Comparison of ENCODE assay signal across 8 cellular contexts in the genomic region with DNA sequence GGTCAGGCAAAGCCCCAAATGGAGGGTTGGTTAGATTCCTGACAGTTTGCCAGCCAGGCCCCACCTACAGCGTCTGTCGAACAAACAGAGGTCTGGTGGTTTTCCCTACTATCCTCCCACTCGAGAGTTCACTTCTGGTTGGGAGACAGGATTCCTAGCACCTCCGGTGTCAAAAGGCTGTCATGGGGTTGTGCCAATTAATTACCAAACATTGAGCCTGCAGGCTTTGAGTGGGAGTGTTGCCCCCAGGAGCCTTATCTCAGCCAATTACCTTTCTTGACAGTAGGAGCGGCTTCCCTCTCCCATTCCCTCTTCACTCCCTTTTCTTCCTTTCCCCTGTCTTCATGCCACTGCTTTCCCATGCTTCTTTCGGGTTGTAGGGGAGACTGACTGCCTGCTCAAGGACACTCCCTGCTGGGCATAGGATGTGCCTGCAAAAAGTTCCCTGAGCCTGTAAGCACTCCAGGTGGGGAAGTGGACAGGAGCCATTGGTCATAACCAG. TPM values are rescaled to one million over a fixed set of nuclear protein-coding genes. Genes with fewer than 3 reads are reported as not detected.
DNase-seq lines count a peak whose midpoint lies in the region; TF ChIP-seq lines count a peak whose summit lies in the region.

No MANE protein-coding gene starts in this region.

- no peaks in the 10 kb centered on the region for H3K36me3 ChIP-seq in breast epithelium

- DNase-seq in D341Med (ENCODE audit: low spot score) (peak; percentile 72), breast epithelium (ENCODE audit: low spot score in 2 of 2) (no peak), mesothelial cell of epicardium (ENCODE audit: low spot score in 2 of 2, unreplicated experiment in 2 of 2) (no peak), SK-N-DZ (ENCODE audit: low spot score) (no peak), NCI-H1694 treated with DMSO at 0.1 percent for 48 hours (lab: John Stamatoyannopoulos, UW) (no peak), ureter (ENCODE audit: low spot score) (no peak), NCI-H128 (lab: John Stamatoyannopoulos, UW; ENCODE audit: unreplicated experiment) (no peak)

- H3K36me3 Mint-ChIP-seq in mesothelial cell of epicardium = peaks cover 20% of the 10 kb centered on the region

- peak overlapping the region; percentile 55 to 56 for H3K27ac ChIP-seq in breast epithelium

- no peak for TF ChIP-seq POLR2A in breast epithelium (IDR thresholded peaks at IDR 0.05)

- TF ChIP-seq EP300 in Ishikawa (IDR thresholded peaks at IDR 0.05; ENCODE audit: borderline replicate concordance) = no peak

- intact Hi-C loops in breast epithelium (cut with DNase I; ENCODE audit: low total_unique reads) = no loop called here

- no peaks in the 10 kb centered on the region for H3K9me3 ChIP-seq in breast epithelium

- H3K4me1 ChIP-seq in breast epithelium = peaks cover 5 to 30% of the 10 kb centered on the region in 2 donors

- H3K27me3 Mint-ChIP-seq in mesothelial cell of epicardium (ENCODE audit: low read depth) = no peaks in the 10 kb centered on the region

- H3K4me3 Mint-ChIP-seq in mesothelial cell of epicardium = no peak overlapping the region

- TF ChIP-seq CTCF in breast epithelium (IDR thresholded peaks at IDR 0.05) (peak in 2 of 3 donors; percentile 22 to 28), mesothelial cell of epicardium (IDR thresholded peaks at IDR 0.05; ENCODE audit: unreplicated experiment) (no peak)

- TF ChIP-seq RAD21 in Ishikawa (IDR thresholded peaks at IDR 0.05; ENCODE audit: low read depth) = peak; percentile 44

- H3K27ac Mint-ChIP-seq in mesothelial cell of epicardium = peak overlapping the region; percentile 13

- no peaks in the 10 kb centered on the region for H3K4me1 Mint-ChIP-seq in mesothelial cell of epicardium

- no peak overlapping the region for H3K4me3 ChIP-seq in breast epithelium

- no peaks in the 10 kb centered on the region for H3K9me3 Mint-ChIP-seq in mesothelial cell of epicardium

- H3K27me3 ChIP-seq in breast epithelium = no peaks in the 10 kb centered on the region

TF ChIP-seq in Ishikawa, 13 proteins besides CTCF, POLR2A, EP300 and RAD21:
- TF ChIP-seq YY1 (IDR thresholded peaks at IDR 0.05; ENCODE audit: low read depth) (no peak), TEAD4 (IDR thresholded peaks at IDR 0.05) (no peak), TAF1 (IDR thresholded peaks at IDR 0.05; ENCODE audit: low read depth) (no peak), FOXM1 (IDR thresholded peaks at IDR 0.05; ENCODE audit: borderline replicate concordance, low read depth) (no peak), EGR1 (IDR thresholded peaks at IDR 0.05) (no peak), ZBTB7A (IDR thresholded peaks at IDR 0.05; ENCODE audit: low read depth) (no peak), CEBPB (IDR thresholded peaks at IDR 0.05) (no peak), CREB1 (IDR thresholded peaks at IDR 0.05; ENCODE audit: low read depth) (no peak), TCF12 (IDR thresholded peaks at IDR 0.05; ENCODE audit: low read depth) (no peak)
- TF ChIP-seq, protein P1, sequence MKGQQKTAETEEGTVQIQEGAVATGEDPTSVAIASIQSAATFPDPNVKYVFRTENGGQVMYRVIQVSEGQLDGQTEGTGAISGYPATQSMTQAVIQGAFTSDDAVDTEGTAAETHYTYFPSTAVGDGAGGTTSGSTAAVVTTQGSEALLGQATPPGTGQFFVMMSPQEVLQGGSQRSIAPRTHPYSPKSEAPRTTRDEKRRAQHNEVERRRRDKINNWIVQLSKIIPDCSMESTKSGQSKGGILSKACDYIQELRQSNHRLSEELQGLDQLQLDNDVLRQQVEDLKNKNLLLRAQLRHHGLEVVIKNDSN (IDR thresholded peaks at IDR 0.05) = no peak
- TF ChIP-seq, protein P2, sequence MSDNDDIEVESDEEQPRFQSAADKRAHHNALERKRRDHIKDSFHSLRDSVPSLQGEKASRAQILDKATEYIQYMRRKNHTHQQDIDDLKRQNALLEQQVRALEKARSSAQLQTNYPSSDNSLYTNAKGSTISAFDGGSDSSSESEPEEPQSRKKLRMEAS (IDR thresholded peaks at IDR 0.05) = no peak
- TF ChIP-seq, protein P3, sequence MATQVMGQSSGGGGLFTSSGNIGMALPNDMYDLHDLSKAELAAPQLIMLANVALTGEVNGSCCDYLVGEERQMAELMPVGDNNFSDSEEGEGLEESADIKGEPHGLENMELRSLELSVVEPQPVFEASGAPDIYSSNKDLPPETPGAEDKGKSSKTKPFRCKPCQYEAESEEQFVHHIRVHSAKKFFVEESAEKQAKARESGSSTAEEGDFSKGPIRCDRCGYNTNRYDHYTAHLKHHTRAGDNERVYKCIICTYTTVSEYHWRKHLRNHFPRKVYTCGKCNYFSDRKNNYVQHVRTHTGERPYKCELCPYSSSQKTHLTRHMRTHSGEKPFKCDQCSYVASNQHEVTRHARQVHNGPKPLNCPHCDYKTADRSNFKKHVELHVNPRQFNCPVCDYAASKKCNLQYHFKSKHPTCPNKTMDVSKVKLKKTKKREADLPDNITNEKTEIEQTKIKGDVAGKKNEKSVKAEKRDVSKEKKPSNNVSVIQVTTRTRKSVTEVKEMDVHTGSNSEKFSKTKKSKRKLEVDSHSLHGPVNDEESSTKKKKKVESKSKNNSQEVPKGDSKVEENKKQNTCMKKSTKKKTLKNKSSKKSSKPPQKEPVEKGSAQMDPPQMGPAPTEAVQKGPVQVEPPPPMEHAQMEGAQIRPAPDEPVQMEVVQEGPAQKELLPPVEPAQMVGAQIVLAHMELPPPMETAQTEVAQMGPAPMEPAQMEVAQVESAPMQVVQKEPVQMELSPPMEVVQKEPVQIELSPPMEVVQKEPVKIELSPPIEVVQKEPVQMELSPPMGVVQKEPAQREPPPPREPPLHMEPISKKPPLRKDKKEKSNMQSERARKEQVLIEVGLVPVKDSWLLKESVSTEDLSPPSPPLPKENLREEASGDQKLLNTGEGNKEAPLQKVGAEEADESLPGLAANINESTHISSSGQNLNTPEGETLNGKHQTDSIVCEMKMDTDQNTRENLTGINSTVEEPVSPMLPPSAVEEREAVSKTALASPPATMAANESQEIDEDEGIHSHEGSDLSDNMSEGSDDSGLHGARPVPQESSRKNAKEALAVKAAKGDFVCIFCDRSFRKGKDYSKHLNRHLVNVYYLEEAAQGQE (IDR thresholded peaks at IDR 0.05; ENCODE audit: low read depth) = no peak

RNA-seq across cellular contexts. Expression of a gene that starts 4.7 kb away (rescaled TPM):
- total RNA-seq in breast epithelium = 10 to 100 TPM in 1 of 3 donors, 1 to 10 TPM in 2; 3.4 to 15.1 (median 6.2) TPM
- total RNA-seq in mesothelial cell of epicardium = 1.1 TPM in 3 replicates
- 3.4 TPM in 1 of 2 replicates, not detected in the other for polyA plus RNA-seq in SK-N-DZ (2014; cell fraction: cytosol; rRNA removed)
- 4.9 and 5.5 TPM in 2 replicates for polyA plus RNA-seq in SK-N-DZ (2014; cell fraction: nucleus; rRNA removed)
- total RNA-seq in ureter = 0.60 TPM

RNA-seq across cellular contexts. Expression of a gene that starts 8.4 kb away (rescaled TPM):
- total RNA-seq in breast epithelium = 10 to 100 TPM; 14.1 to 53.6 (median 38.0) TPM
- 46.1 to 48.0 TPM (median 46.7 TPM) in 3 replicates for total RNA-seq in mesothelial cell of epicardium
- polyA plus RNA-seq in SK-N-DZ (2014; cell fraction: cytosol; rRNA removed) = 13.9 and 19.4 TPM in 2 replicates
- polyA plus RNA-seq in SK-N-DZ (2014; cell fraction: nucleus; rRNA removed) = 60.1 and 71.3 TPM in 2 replicates
- 27.9 TPM for total RNA-seq in ureter

RNA-seq across cellular contexts. Expression of a gene that starts 43.1 kb away (rescaled TPM):
- total RNA-seq in breast epithelium = 10 to 100 TPM; 24.3 to 45.9 (median 33.4) TPM
- total RNA-seq in mesothelial cell of epicardium = 22.3 to 24.1 TPM (median 23.7 TPM) in 3 replicates
- polyA plus RNA-seq in SK-N-DZ (2014; cell fraction: cytosol; rRNA removed) = 30.4 and 53.9 TPM in 2 replicates
- 30.9 and 32.9 TPM in 2 replicates for polyA plus RNA-seq in SK-N-DZ (2014; cell fraction: nucleus; rRNA removed)
- total RNA-seq in ureter = 26.7 TPM

RNA-seq across cellular contexts. Expression of a gene that starts 49.6 kb away (rescaled TPM):
- total RNA-seq in breast epithelium (10 to 100 TPM; 94.1 to 99.1 (median 98.6) TPM), mesothelial cell of epicardium (139 to 144 TPM (median 140 TPM) in 3 replicates), ureter (118 TPM)
- polyA plus RNA-seq in SK-N-DZ (2014; cell fraction: cytosol; rRNA removed) = 55.8 and 60.4 TPM in 2 replicates
- polyA plus RNA-seq in SK-N-DZ (2014; cell fraction: nucleus; rRNA removed) = 11.8 and 17.9 TPM in 2 replicates
